9 cellular contexts compared by ENCODE assay signal in the genomic region with DNA sequence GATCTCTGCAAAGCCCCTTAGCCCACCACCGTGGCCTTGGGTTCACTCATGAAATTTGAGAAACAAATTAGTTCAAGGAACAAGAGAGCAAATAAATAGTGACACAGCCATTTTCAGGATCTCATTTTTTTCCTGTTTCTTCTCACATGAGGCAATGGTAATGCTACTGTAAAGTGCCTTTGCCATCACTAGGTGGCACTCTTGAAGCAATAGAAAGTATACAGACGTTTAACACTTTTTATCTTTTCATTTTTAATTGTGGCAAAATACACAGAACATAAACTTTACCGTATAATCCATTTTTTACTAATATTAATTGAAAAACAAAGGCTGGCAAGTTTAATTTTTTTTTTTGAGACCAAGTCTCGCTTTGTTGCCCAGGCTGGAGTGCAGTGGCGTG.
DNase-seq lines count a peak whose midpoint lies in the region; ATAC-seq and TF ChIP-seq lines count a peak whose summit lies in the region.
"Had no signal": no experiment of that assay in that cellular context is flagged by ENCODE, and none has a peak within 500 bp of the region (broad histone marks: within the 10 kb centered on the region; RNA-seq: fewer than 3 reads in every experiment).

No MANE protein-coding gene starts in this region.

- no peak overlapping the region for H3K9ac ChIP-seq in adipocyte (ENCODE audit: low read length)

- intact Hi-C loops in tibial artery (cut with DNase I; ENCODE audit: low total_unique reads) = no loop called here

- no peaks in the 10 kb centered on the region for H3K9me3 ChIP-seq in adipocyte (ENCODE audit: control insufficient read depth, low read length)
- H3K9me3 ChIP-seq in tibial artery = peaks cover 0 to 3% (median 0%) of the 10 kb centered on the region in 3 donors

- no peak overlapping the region for H3K27ac ChIP-seq in tibial artery

- DNase-seq in NCI-H2196 treated with DMSO at 0.1 percent for 48 hours (lab: John Stamatoyannopoulos, UW; ENCODE audit: unreplicated experiment) (peak; percentile 12), NCI-H2196 (lab: John Stamatoyannopoulos, UW; ENCODE audit: unreplicated experiment) (no peak), adipocyte (ENCODE audit: low read depth) (peak; percentile 36), inferior parietal cortex (ENCODE audit: extremely low spot score) (peak; percentile 81), tibial artery (no peak), amniotic stem cell (lab: John Stamatoyannopoulos, UW) (no peak), AG08395 (ENCODE audit: low spot score) (no peak)
- DNase-seq: activated CD4-positive, alpha-beta T cell treated with anti-CD3 and anti-CD28 coated beads, Interleukin-2, amount 10 ng/mL, durations not matched to agents 7 days and 5 days had no signal

- H3K27me3 ChIP-seq in adipocyte (replicated peaks; ENCODE audit: control insufficient read depth, insufficient read depth, low read length) (no peaks in the 10 kb centered on the region), tibial artery (no peaks in the 10 kb centered on the region)

- ATAC-seq in GM19023 (IDR thresholded peaks at IDR 0.05; ENCODE audit: unreplicated experiment) = no peak

- H3K4me3 ChIP-seq in adipocyte (ENCODE audit: low read length) = no peak overlapping the region
- no peak overlapping the region for H3K4me3 ChIP-seq in tibial artery

- H3K36me3 ChIP-seq in adipocyte (ENCODE audit: control insufficient read depth, insufficient read depth, low read length, severe bottlenecking) (no peaks in the 10 kb centered on the region), tibial artery (no peaks in the 10 kb centered on the region)

- peak; percentile 27 to 44 for TF ChIP-seq CTCF in tibial artery (IDR thresholded peaks at IDR 0.05)

- no peaks in the 10 kb centered on the region for H3K4me1 ChIP-seq in adipocyte (ENCODE audit: control insufficient read depth, insufficient read depth, low read length)
- no peaks in the 10 kb centered on the region for H3K4me1 ChIP-seq in tibial artery

Comparison
In these comparisons a context has a peak if more than half of its experiments do, and no peak if none do; other contexts are left out.
1. DNase-seq: peak in NCI-H2196 treated with DMSO at 0.1 percent for 48 hours (single experiment), adipocyte (single experiment) and inferior parietal cortex (single experiment); none in NCI-H2196 (single experiment), tibial artery (0 of 2), amniotic stem cell (single experiment) and AG08395 (single experiment).